ENCODE assay signal across 31 cellular contexts in the genomic region with DNA sequence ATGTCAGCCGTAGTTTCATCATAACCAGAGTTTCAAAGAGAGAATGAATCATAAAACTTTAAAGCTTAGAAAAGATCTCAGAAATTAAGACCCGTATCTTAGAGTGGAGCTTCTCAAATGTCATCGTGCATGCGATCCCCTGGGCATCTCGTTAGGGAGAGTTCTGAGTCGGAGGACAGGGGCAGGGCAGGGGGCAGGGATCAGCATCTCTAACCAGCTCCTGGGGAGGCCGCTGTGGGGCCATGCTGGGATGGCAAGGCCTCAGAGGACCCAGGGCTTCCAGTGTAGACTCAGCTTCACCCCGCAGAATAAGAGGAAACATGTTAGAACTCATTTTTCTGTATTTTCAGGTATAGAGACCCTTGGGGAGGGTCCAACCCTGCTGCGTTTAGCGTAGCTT.
"Had no signal": no experiment of that assay in that cellular context is flagged by ENCODE, and none has a peak within 500 bp of the region (broad histone marks: within the 10 kb centered on the region; RNA-seq: fewer than 3 reads in every experiment).

No MANE protein-coding gene starts in this region.

- ATAC-seq: heart left ventricle; left cardiac atrium; left lobe of liver; natural killer cell treated with Interleukin-12 subunit alpha and Interleukin-12 subunit beta and Interleukin-15 and Interleukin-18, amount 100 ng/mL, for 72 hours; right cardiac atrium; sciatic nerve; stimulated activated memory B cell treated with anti-CD40 and anti-IgM and Interleukin-4, amounts not matched to agents 10 μg/mL and 1 μg/mL and 100 μg/mL, for 72 hours; stimulated activated naive CD8-positive, alpha-beta T cell treated with anti-CD3 and anti-CD28 coated beads, Interleukin-15, amount 100 ng/mL, for 72 hours had no signal

- H3K27ac Mint-ChIP-seq: immature natural killer cell; mesothelial cell of epicardium; natural killer cell treated with Interleukin-12 subunit alpha and Interleukin-12 subunit beta and Interleukin-15 and Interleukin-18, amount 100 ng/mL, for 72 hours; neural progenitor cell; stimulated activated memory B cell treated with anti-CD40 and anti-IgM and Interleukin-4, amounts not matched to agents 10 μg/mL and 1 μg/mL and 100 μg/mL, for 72 hours had no signal

- H3K4me3 Mint-ChIP-seq: immature natural killer cell; mesothelial cell of epicardium; natural killer cell treated with Interleukin-12 subunit alpha and Interleukin-12 subunit beta and Interleukin-15 and Interleukin-18, amount 100 ng/mL, for 72 hours; neural progenitor cell; stimulated activated memory B cell treated with anti-CD40 and anti-IgM and Interleukin-4, amounts not matched to agents 10 μg/mL and 1 μg/mL and 100 μg/mL, for 72 hours; stimulated activated naive CD8-positive, alpha-beta T cell treated with anti-CD3 and anti-CD28 coated beads, Interleukin-15, amount 100 ng/mL, for 72 hours had no signal

- H3K4me3 ChIP-seq: heart left ventricle, lung, neural progenitor cell, ovary, prostate gland, skin epidermis, tibial nerve, upper lobe of left lung had no signal

- H3K4me1 ChIP-seq: neural progenitor cell had no signal

- H3K27me3 ChIP-seq: heart left ventricle, neural progenitor cell, neutrophil, ovary, tibial nerve, upper lobe of left lung had no signal

- H3K36me3 Mint-ChIP-seq: immature natural killer cell; mesothelial cell of epicardium; naive B cell; natural killer cell treated with Interleukin-12 subunit alpha and Interleukin-12 subunit beta and Interleukin-15 and Interleukin-18, amount 100 ng/mL, for 72 hours; neural progenitor cell; stimulated activated memory B cell treated with anti-CD40 and anti-IgM and Interleukin-4, amounts not matched to agents 10 μg/mL and 1 μg/mL and 100 μg/mL, for 72 hours had no signal

- H3K36me3 ChIP-seq: heart left ventricle, neural progenitor cell, neutrophil, ovary, prostate gland, tibial nerve, upper lobe of left lung had no signal

- H3K27ac ChIP-seq: heart left ventricle, neural progenitor cell, neutrophil, ovary, prostate gland, skin epidermis, tibial nerve, upper lobe of left lung had no signal

- DNase-seq: glutamatergic neuron; heart left ventricle; hypothalamus; immature natural killer cell; kidney glomerular epithelial cell; left cardiac atrium; mesendoderm; naive B cell; occipital lobe; ovary; retina; right cardiac atrium; stimulated activated CD4-positive, alpha-beta T cell treated with anti-CD3 and anti-CD28 coated beads, Interleukin-1b, Interleukin-23, amount 100 ng/mL, for 48 hours; stimulated activated CD4-positive, alpha-beta T cell treated with anti-CD3 and anti-CD28 coated beads, Interleukin-2, amount 100 ng/mL, for 48 hours; stimulated activated CD4-positive, alpha-beta T cell treated with anti-CD3 and anti-CD28 coated beads, Interleukin-4, amount 100 ng/mL, for 4 hours; stimulated activated CD8-positive, alpha-beta memory T cell treated with anti-CD3 and anti-CD28 coated beads, Interleukin-4, amount 100 ng/mL, for 48 hours; stimulated activated naive CD4-positive, alpha-beta T cell treated with Interleukin-2 at 50 U/mL for 16 hours; stimulated activated naive CD8-positive, alpha-beta T cell treated with anti-CD3 and anti-CD28 coated beads, Interleukin-15, amount 100 ng/mL, for 72 hours; substantia nigra; upper lobe of left lung had no signal

- H3K9me3 Mint-ChIP-seq: natural killer cell treated with Interleukin-12 subunit alpha and Interleukin-12 subunit beta and Interleukin-15 and Interleukin-18, amount 100 ng/mL, for 72 hours; stimulated activated naive CD8-positive, alpha-beta T cell treated with anti-CD3 and anti-CD28 coated beads, Interleukin-15, amount 100 ng/mL, for 72 hours had no signal

- H3K4me1 Mint-ChIP-seq: immature natural killer cell; naive B cell; stimulated activated memory B cell treated with anti-CD40 and anti-IgM and Interleukin-4, amounts not matched to agents 10 μg/mL and 1 μg/mL and 100 μg/mL, for 72 hours; stimulated activated naive CD8-positive, alpha-beta T cell treated with anti-CD3 and anti-CD28 coated beads, Interleukin-15, amount 100 ng/mL, for 72 hours had no signal

- H3K9me3 ChIP-seq: heart left ventricle, neutrophil, ovary, prostate gland, tibial nerve, upper lobe of left lung had no signal
